8 cellular contexts compared by ENCODE assay signal in genomic region chr1:229342305-229342901, GRCh38. TPM values are rescaled to one million over a fixed set of nuclear protein-coding genes. Genes with fewer than 3 reads are reported as not detected.
A peak's percentile ranks its signal among the peaks of the same experiment; 100 is the strongest.
DNase-seq lines count a peak whose midpoint lies in the region; ATAC-seq and FAIRE-seq lines count a peak whose summit lies in the region.

No MANE protein-coding gene starts in this region.

- peak overlapping the region; percentile 88 to 97 (median 92) for H3K4me3 Mint-ChIP-seq in IgD-negative memory B cell
- H3K4me3 Mint-ChIP-seq in activated T-helper 17 cell treated with anti-CD3 and anti-CD28 coated beads, Interleukin-2, amount 50 U/mL, for 72 hours = peak overlapping the region; percentile 99
- H3K4me3 Mint-ChIP-seq in natural killer cell treated with Interleukin-12 subunit alpha and Interleukin-12 subunit beta and Interleukin-15 and Interleukin-18, amount 100 ng/mL, for 72 hours = peak overlapping the region; percentile 98

- no peaks in the 10 kb centered on the region for H3K9me3 Mint-ChIP-seq in IgD-negative memory B cell
- no peaks in the 10 kb centered on the region for H3K9me3 Mint-ChIP-seq in activated T-helper 17 cell treated with anti-CD3 and anti-CD28 coated beads, Interleukin-2, amount 50 U/mL, for 72 hours
- no peaks in the 10 kb centered on the region for H3K9me3 Mint-ChIP-seq in natural killer cell treated with Interleukin-12 subunit alpha and Interleukin-12 subunit beta and Interleukin-15 and Interleukin-18, amount 100 ng/mL, for 72 hours

- peaks cover 9% of the 10 kb centered on the region for H3K27me3 Mint-ChIP-seq in IgD-negative memory B cell
- H3K27me3 Mint-ChIP-seq in activated T-helper 17 cell treated with anti-CD3 and anti-CD28 coated beads, Interleukin-2, amount 50 U/mL, for 72 hours = peaks cover 6% of the 10 kb centered on the region
- H3K27me3 Mint-ChIP-seq in natural killer cell treated with Interleukin-12 subunit alpha and Interleukin-12 subunit beta and Interleukin-15 and Interleukin-18, amount 100 ng/mL, for 72 hours = peaks cover 8 to 19% of the 10 kb centered on the region in 2 donors

- H3K4me1 Mint-ChIP-seq in IgD-negative memory B cell = peaks cover 28 to 47% (median 33%) of the 10 kb centered on the region in 3 donors
- peaks cover 27% of the 10 kb centered on the region for H3K4me1 Mint-ChIP-seq in activated T-helper 17 cell treated with anti-CD3 and anti-CD28 coated beads, Interleukin-2, amount 50 U/mL, for 72 hours
- peaks cover 33 to 44% of the 10 kb centered on the region in 2 donors for H3K4me1 Mint-ChIP-seq in natural killer cell treated with Interleukin-12 subunit alpha and Interleukin-12 subunit beta and Interleukin-15 and Interleukin-18, amount 100 ng/mL, for 72 hours (ENCODE audit: low read depth in 2 of 2)

- no peak for FAIRE-seq in RCC 7860 (lab: Jason Lieb, UNC)

- peak; percentile 68 for ATAC-seq in GM21576 (IDR thresholded peaks at IDR 0.05; ENCODE audit: unreplicated experiment)
- peak; percentile 74 for ATAC-seq in activated T-helper 17 cell treated with anti-CD3 and anti-CD28 coated beads, Interleukin-2, amount 50 U/mL, for 72 hours (replicated peaks)
- ATAC-seq in natural killer cell treated with Interleukin-12 subunit alpha and Interleukin-12 subunit beta and Interleukin-15 and Interleukin-18, amount 100 ng/mL, for 72 hours = peak; percentile 93 to 96
- peak; percentile 78 for ATAC-seq in stimulated activated naive CD8-positive, alpha-beta T cell treated with anti-CD3 and anti-CD28 coated beads, Interleukin-15, Interleukin-2, amounts not matched to agents 100 U/mL and 50 U/mL, for 24 hours

- H3K27ac Mint-ChIP-seq in IgD-negative memory B cell = peak overlapping the region; percentile 70 to 81 (median 80)
- no peak overlapping the region for H3K27ac Mint-ChIP-seq in activated T-helper 17 cell treated with anti-CD3 and anti-CD28 coated beads, Interleukin-2, amount 50 U/mL, for 72 hours
- H3K27ac Mint-ChIP-seq in natural killer cell treated with Interleukin-12 subunit alpha and Interleukin-12 subunit beta and Interleukin-15 and Interleukin-18, amount 100 ng/mL, for 72 hours = no peak overlapping the region

- peak; percentile 50 for DNase-seq in DMS79 (lab: John Stamatoyannopoulos, UW)
- DNase-seq in RCC 7860 (ENCODE audit: low spot score) = peak; percentile 58
- DNase-seq in fibroblast of peridontal ligament (ENCODE audit: extremely low read depth) = peak; percentile 37
- peak; percentile 84 for DNase-seq in natural killer cell treated with Interleukin-12 subunit alpha and Interleukin-12 subunit beta and Interleukin-15 and Interleukin-18, amount 100 ng/mL, for 72 hours (ENCODE audit: low spot score)
- peak; percentile 84 for DNase-seq in stimulated activated naive CD8-positive, alpha-beta T cell treated with anti-CD3 and anti-CD28 coated beads, Interleukin-15, Interleukin-2, amounts not matched to agents 100 U/mL and 50 U/mL, for 24 hours

- H3K36me3 Mint-ChIP-seq in IgD-negative memory B cell = peaks cover 3% of the 10 kb centered on the region
- H3K36me3 Mint-ChIP-seq in activated T-helper 17 cell treated with anti-CD3 and anti-CD28 coated beads, Interleukin-2, amount 50 U/mL, for 72 hours (ENCODE audit: low read depth) = peaks cover 40% of the 10 kb centered on the region
- H3K36me3 Mint-ChIP-seq in natural killer cell treated with Interleukin-12 subunit alpha and Interleukin-12 subunit beta and Interleukin-15 and Interleukin-18, amount 100 ng/mL, for 72 hours = no peaks in the 10 kb centered on the region

RNA-seq across cellular contexts. Expression of gene CCSAP, which starts 0.4 kb away (rescaled TPM):
- polyA plus RNA-seq in IgD-negative memory B cell = 2.2 TPM
- 10 to 100 TPM; 10.1 to 32.7 TPM for total RNA-seq in activated T-helper 17 cell treated with anti-CD3 and anti-CD28 coated beads, Interleukin-2, amount 50 U/mL, for 72 hours
- total RNA-seq in natural killer cell treated with Interleukin-12 subunit alpha and Interleukin-12 subunit beta and Interleukin-15 and Interleukin-18, amount 100 ng/mL, for 72 hours = 1 to 10 TPM; 6.7 to 6.9 TPM

Comparison
In these comparisons a context has a peak if more than half of its experiments do, and no peak if none do; other contexts are left out.
1. Peak in every context shown above with its lines: DNase-seq and ATAC-seq.
2. H3K27ac Mint-ChIP-seq: peak in IgD-negative memory B cell (3 of 3); none in activated T-helper 17 cell treated with anti-CD3 and anti-CD28 coated beads, Interleukin-2, amount 50 U/mL, for 72 hours (single experiment) and natural killer cell treated with Interleukin-12 subunit alpha and Interleukin-12 subunit beta and Interleukin-15 and Interleukin-18, amount 100 ng/mL, for 72 hours (0 of 2).